In the genomic region with DNA sequence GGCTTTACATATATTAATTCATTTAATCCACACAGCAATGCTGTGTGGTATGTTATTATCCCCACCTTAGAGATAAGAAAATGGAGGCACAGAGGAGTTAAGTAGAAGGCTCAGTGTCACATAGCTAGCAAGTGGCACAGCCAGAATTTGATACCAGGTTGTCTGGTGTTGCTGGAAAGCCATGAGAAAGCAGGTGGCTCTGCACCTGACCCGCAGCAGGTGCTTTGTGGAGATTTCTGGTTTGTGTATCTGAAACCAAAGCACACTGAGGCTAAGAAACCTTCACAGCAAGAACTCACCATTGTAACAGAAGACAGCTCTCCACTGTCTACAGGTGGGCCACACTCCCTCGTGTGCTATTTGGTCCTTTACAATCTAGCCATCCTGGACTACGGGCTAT, we compare ENCODE assay signal across 10 cellular contexts. TPM values are rescaled to one million over a fixed set of nuclear protein-coding genes. Genes with fewer than 3 reads are reported as not detected.
DNase-seq lines count a peak whose midpoint lies in the region; ATAC-seq and TF ChIP-seq lines count a peak whose summit lies in the region.
"Had no signal": no experiment of that assay in that cellular context is flagged by ENCODE, and none has a peak within 500 bp of the region (broad histone marks: within the 10 kb centered on the region; RNA-seq: fewer than 3 reads in every experiment).

No MANE protein-coding gene starts in this region.

- H3K36me3 Mint-ChIP-seq in activated naive CD4-positive, alpha-beta T cell treated with anti-CD3 and anti-CD28 coated beads, Interleukin-2, amount 10 ng/mL, durations not matched to agents 7 days and 5 days = peaks cover 45% of the 10 kb centered on the region
- H3K36me3 Mint-ChIP-seq in immature natural killer cell = peaks cover 0 to 11% (median 10%) of the 10 kb centered on the region in 3 donors

- peaks cover 66% of the 10 kb centered on the region for H3K4me1 Mint-ChIP-seq in activated naive CD4-positive, alpha-beta T cell treated with anti-CD3 and anti-CD28 coated beads, Interleukin-2, amount 10 ng/mL, durations not matched to agents 7 days and 5 days
- H3K4me1 Mint-ChIP-seq in immature natural killer cell = peaks cover 75 to 90% of the 10 kb centered on the region in 2 donors

- no peaks in the 10 kb centered on the region for H3K27me3 Mint-ChIP-seq in activated naive CD4-positive, alpha-beta T cell treated with anti-CD3 and anti-CD28 coated beads, Interleukin-2, amount 10 ng/mL, durations not matched to agents 7 days and 5 days
- peaks cover 0 to 6% (median 2%) of the 10 kb centered on the region in 3 donors for H3K27me3 Mint-ChIP-seq in immature natural killer cell (ENCODE audit: low read depth in 3 of 3)

- H3K27me3 ChIP-seq in RWPE2 (ENCODE audit: insufficient read depth, poor library complexity, severe bottlenecking) (no peaks in the 10 kb centered on the region), tibial artery (no peaks in the 10 kb centered on the region)

- no peak for DNase-seq in activated naive CD4-positive, alpha-beta T cell treated with anti-CD3 and anti-CD28 coated beads, Interleukin-2, amount 10 ng/mL, durations not matched to agents 7 days and 5 days
- no peak for DNase-seq in activated naive CD4-positive, alpha-beta T cell (lab: John Stamatoyannopoulos, UW)
- peak; percentile 20 for DNase-seq in RWPE2 (ENCODE audit: low spot score)
- DNase-seq in immature natural killer cell = no peak
- DNase-seq in tibial artery = no peak
- DNase-seq in UCSD-AML1 (lab: John Stamatoyannopoulos, UW; ENCODE audit: unreplicated experiment) = no peak
- DNase-seq in occipital lobe (lab: John Stamatoyannopoulos, UW) = no peak
- DNase-seq in GM13977 (ENCODE audit: low spot score) = no peak
- DNase-seq: activated CD4-positive, CD25-positive, alpha-beta regulatory T cell treated with anti-CD3 and anti-CD28 coated beads, Interleukin-2, amount 50 U/mL, for 72 hours; NCI-H187 treated with DMSO at 0.1 percent for 48 hours had no signal

- no peak overlapping the region for H3K4me3 ChIP-seq in RWPE2 (ENCODE audit: severe bottlenecking)
- H3K4me3 ChIP-seq in tibial artery = no peak overlapping the region

- peak overlapping the region; percentile 86 for H3K27ac Mint-ChIP-seq in activated naive CD4-positive, alpha-beta T cell treated with anti-CD3 and anti-CD28 coated beads, Interleukin-2, amount 10 ng/mL, durations not matched to agents 7 days and 5 days
- H3K27ac Mint-ChIP-seq in immature natural killer cell = peak overlapping the region; percentile 85 to 96 (median 93)

- TF ChIP-seq CTCF in RWPE2 (IDR thresholded peaks at IDR 0.05; ENCODE audit: poor library complexity, severe bottlenecking) = no peak
- TF ChIP-seq CTCF in tibial artery (IDR thresholded peaks at IDR 0.05) = no peak
- no peak for TF ChIP-seq CTCF in GM13977 (IDR thresholded peaks at IDR 0.05; ENCODE audit: extremely low read depth, insufficient read depth, missing control alignments)

- peak overlapping the region; percentile 44 for H3K4me3 Mint-ChIP-seq in activated naive CD4-positive, alpha-beta T cell treated with anti-CD3 and anti-CD28 coated beads, Interleukin-2, amount 10 ng/mL, durations not matched to agents 7 days and 5 days
- peak overlapping the region; percentile 56 to 83 (median 67) for H3K4me3 Mint-ChIP-seq in immature natural killer cell

- no peak overlapping the region for H3K27ac ChIP-seq in RWPE2 (ENCODE audit: poor library complexity, severe bottlenecking)
- peak overlapping the region; percentile 61 to 63 for H3K27ac ChIP-seq in tibial artery

- H3K9me3 ChIP-seq in RWPE2 (ENCODE audit: severe bottlenecking) (no peaks in the 10 kb centered on the region), tibial artery (no peaks in the 10 kb centered on the region)

- CTCF ChIA-PET in activated naive CD4-positive, alpha-beta T cell treated with anti-CD3 and anti-CD28 coated beads, Interleukin-2, amount 10 ng/mL, durations not matched to agents 7 days and 5 days (lab: Charles Lee) = no interaction called here

- in situ Hi-C loops in GM13977 (cut with MboI; ENCODE audit: low pct_unique_long_range_greater_than_20kb, low sequenced_read_pairs, unreplicated experiment) = no loop called here

- H3K9me3 Mint-ChIP-seq in activated naive CD4-positive, alpha-beta T cell treated with anti-CD3 and anti-CD28 coated beads, Interleukin-2, amount 10 ng/mL, durations not matched to agents 7 days and 5 days = no peaks in the 10 kb centered on the region
- no peaks in the 10 kb centered on the region for H3K9me3 Mint-ChIP-seq in immature natural killer cell

- peaks cover 43% of the 10 kb centered on the region for H3K36me3 ChIP-seq in RWPE2 (ENCODE audit: low read depth)
- H3K36me3 ChIP-seq in tibial artery = peaks cover 3 to 15% (median 8%) of the 10 kb centered on the region in 3 donors

- no peak for ATAC-seq in RWPE2 (ENCODE audit: low read depth)

- intact Hi-C loops in tibial artery (cut with DNase I; ENCODE audit: low total_unique reads) = loop anchor here (10.0 kb wide), 1 partner anchor 1326 kb away; no protein-coding TSS in a partner anchor

- peaks cover 18% of the 10 kb centered on the region for H3K4me1 ChIP-seq in RWPE2 (ENCODE audit: insufficient read depth, poor library complexity, severe bottlenecking)
- peaks cover 0 to 78% (median 48%) of the 10 kb centered on the region in 4 donors for H3K4me1 ChIP-seq in tibial artery

RNA-seq across cellular contexts. Expression of a gene that starts 7.5 kb away (rescaled TPM):
- 100 to 1,000 TPM in 1 of 3 donors, 10 to 100 TPM in 2; 50.7 to 107 (median 98.7) TPM for polyA plus RNA-seq in immature natural killer cell
- total RNA-seq in occipital lobe = 55.1 TPM
